In the genomic region with DNA sequence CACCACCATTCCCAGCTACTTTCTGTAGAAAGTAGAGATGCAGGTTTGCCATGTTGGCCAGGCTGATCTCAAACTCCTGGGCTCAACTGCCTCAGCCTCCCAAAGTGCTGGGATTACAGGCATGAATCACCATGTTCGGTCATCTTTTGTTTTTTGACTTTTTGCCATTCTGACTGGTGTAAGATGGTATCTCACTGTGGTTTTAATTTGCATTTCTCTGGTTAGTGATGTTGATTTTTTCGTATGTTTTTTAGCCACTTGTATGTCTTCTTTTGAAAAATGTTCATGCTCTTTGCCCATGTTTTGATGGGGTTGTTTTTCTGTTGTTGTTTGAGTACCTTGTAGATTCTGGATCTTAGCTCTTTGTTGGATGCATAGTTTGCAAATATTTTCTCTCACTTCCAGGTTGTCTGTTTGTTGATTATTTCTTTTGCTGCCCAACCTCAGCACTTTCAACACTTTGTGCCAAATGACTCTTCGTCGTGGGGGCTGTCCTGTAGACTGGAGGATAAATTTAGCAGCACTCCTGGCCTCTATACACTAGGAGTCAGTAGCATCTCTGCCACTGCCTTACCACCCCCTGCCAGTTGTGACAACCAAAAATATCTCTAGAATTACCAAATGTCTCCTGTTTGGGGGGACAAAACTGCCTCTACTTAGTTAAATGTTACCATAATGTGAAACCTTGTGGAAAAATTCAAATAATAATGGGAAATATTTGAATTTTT, we compare ENCODE assay signal across 12 cellular contexts. TPM values are rescaled to one million over a fixed set of nuclear protein-coding genes. Genes with fewer than 3 reads are reported as not detected.
DNase-seq lines count a peak whose midpoint lies in the region; ATAC-seq and TF ChIP-seq lines count a peak whose summit lies in the region.
"Had no signal": no experiment of that assay in that cellular context is flagged by ENCODE, and none has a peak within 500 bp of the region (broad histone marks: within the 10 kb centered on the region; RNA-seq: fewer than 3 reads in every experiment).

No MANE protein-coding gene starts in this region.

- peak; percentile 42 for ATAC-seq in activated CD8-positive, alpha-beta T cell treated with anti-CD3 and anti-CD28 coated beads for 36 hours
- no peak for ATAC-seq in activated CD8-positive, alpha-beta T cell treated with anti-CD3 and anti-CD28 coated beads, Interleukin-2, amount 10 ng/mL, durations not matched to agents 7 days and 5 days

- H2AFZ ChIP-seq in mammary epithelial cell (ENCODE audit: low read depth, low read length) = no peak overlapping the region

- 59% methylated on average over 4 of the region's 4 CpGs for WGBS in mammary epithelial cell (ENCODE audit: low coverage, missing lambda C conversion rate)

- intact Hi-C loops in activated CD8-positive, alpha-beta T cell treated with anti-CD3 and anti-CD28 coated beads for 36 hours (cut with micrococcal nuclease) = no loop called here
- intact Hi-C loops in mammary epithelial cell (cut with micrococcal nuclease) = loop anchor here (10.0 kb wide), 2 partner anchors 563 to 1013 kb away; no protein-coding TSS in a partner anchor

- H3K4me1 ChIP-seq in mammary epithelial cell (ENCODE audit: insufficient read depth, low read length) = peaks cover 7% of the 10 kb centered on the region
- H3K4me1 ChIP-seq in skeletal muscle satellite cell (ENCODE audit: control insufficient read depth, insufficient read depth, low read length) = peaks cover 20% of the 10 kb centered on the region
- peaks cover 5% of the 10 kb centered on the region; the same call in 1 of the 2 replicates for H3K4me1 ChIP-seq in BE2C

- H3K27ac Mint-ChIP-seq in activated CD8-positive, alpha-beta T cell treated with anti-CD3 and anti-CD28 coated beads for 36 hours = no peak overlapping the region
- H3K27ac Mint-ChIP-seq in activated CD8-positive, alpha-beta T cell treated with anti-CD3 and anti-CD28 coated beads, Interleukin-2, amount 10 ng/mL, durations not matched to agents 7 days and 5 days = no peak overlapping the region
- H3K27ac Mint-ChIP-seq: type B pancreatic cell had no signal

- H3K27ac ChIP-seq in mammary epithelial cell (ENCODE audit: insufficient read depth, low read depth, low read length) = no peak overlapping the region

- no peak overlapping the region for H3K4me3 Mint-ChIP-seq in activated CD8-positive, alpha-beta T cell treated with anti-CD3 and anti-CD28 coated beads for 36 hours
- no peak overlapping the region for H3K4me3 Mint-ChIP-seq in activated CD8-positive, alpha-beta T cell treated with anti-CD3 and anti-CD28 coated beads, Interleukin-2, amount 10 ng/mL, durations not matched to agents 7 days and 5 days
- H3K4me3 Mint-ChIP-seq: type B pancreatic cell had no signal

- DNase-seq in activated CD8-positive, alpha-beta T cell treated with anti-CD3 and anti-CD28 coated beads for 36 hours = no peak
- no peak for DNase-seq in activated CD8-positive, alpha-beta T cell treated with anti-CD3 and anti-CD28 coated beads, Interleukin-2, amount 10 ng/mL, durations not matched to agents 7 days and 5 days
- peak; percentile 66 for DNase-seq in HT1080 (ENCODE audit: low read depth)
- peak; percentile 58 for DNase-seq in mammary epithelial cell
- DNase-seq in BE2C = no peak
- no peak for DNase-seq in NCI-H524 treated with DMSO at 0.1 percent for 48 hours (lab: John Stamatoyannopoulos, UW)
- no peak for DNase-seq in stimulated activated CD4-positive, alpha-beta T cell treated with anti-CD3 and anti-CD28 coated beads, Interleukin-4, amount 100 ng/mL, for 24 hours
- DNase-seq: activated naive CD4-positive, alpha-beta T cell treated with Interleukin-2 at 50 U/mL for 16 hours; islet precursor cell; stimulated activated CD4-positive, alpha-beta T cell treated with anti-CD3 and anti-CD28 coated beads, Interleukin-4, amount 100 ng/mL, for 4 hours had no signal

- H3K79me2 ChIP-seq in mammary epithelial cell (ENCODE audit: insufficient read depth, low read length) = no peaks in the 10 kb centered on the region

- peaks cover 3% of the 10 kb centered on the region for H3K4me1 Mint-ChIP-seq in activated CD8-positive, alpha-beta T cell treated with anti-CD3 and anti-CD28 coated beads for 36 hours (ENCODE audit: low read depth)
- H3K4me1 Mint-ChIP-seq in activated CD8-positive, alpha-beta T cell treated with anti-CD3 and anti-CD28 coated beads, Interleukin-2, amount 10 ng/mL, durations not matched to agents 7 days and 5 days (ENCODE audit: low read depth) = peaks cover 4% of the 10 kb centered on the region

- POLR2A ChIA-PET in activated CD8-positive, alpha-beta T cell treated with anti-CD3 and anti-CD28 coated beads for 36 hours (lab: Charles Lee) = interaction anchor here (1.0 kb wide), 1 partner anchor 18 kb away, joined by 3 read pairs; no protein-coding TSS in a partner anchor
- POLR2A ChIA-PET in activated CD8-positive, alpha-beta T cell treated with anti-CD3 and anti-CD28 coated beads, Interleukin-2, amount 10 ng/mL, durations not matched to agents 7 days and 5 days (lab: Charles Lee) = interaction anchor here (1.0 kb wide), 1 partner anchor 22 kb away, joined by 3 read pairs; no protein-coding TSS in a partner anchor

- in situ Hi-C loops in mammary epithelial cell (cut with MboI; ENCODE audit: low sequenced_read_pairs in 2 of 2) = loop anchor here (10.0 to 25.0 kb wide), 2 partner anchors 103 to 355 kb away; a partner anchor contains a TSS

- BruUV-seq in mammary epithelial cell (replicated peaks; lab: Mats Ljungman, UMichigan) = no TSS peak

- H4K20me1 ChIP-seq in mammary epithelial cell (ENCODE audit: insufficient read depth, low read length) = no peaks in the 10 kb centered on the region

- H3K27me3 Mint-ChIP-seq in activated CD8-positive, alpha-beta T cell treated with anti-CD3 and anti-CD28 coated beads for 36 hours = peaks cover 13% of the 10 kb centered on the region
- peaks cover 10% of the 10 kb centered on the region for H3K27me3 Mint-ChIP-seq in activated CD8-positive, alpha-beta T cell treated with anti-CD3 and anti-CD28 coated beads, Interleukin-2, amount 10 ng/mL, durations not matched to agents 7 days and 5 days (ENCODE audit: low read depth)
- H3K27me3 Mint-ChIP-seq: type B pancreatic cell had no signal

- TF ChIP-seq CTCF in activated CD8-positive, alpha-beta T cell treated with anti-CD3 and anti-CD28 coated beads for 36 hours (IDR thresholded peaks at IDR 0.05) = no peak
- no peak for TF ChIP-seq CTCF in mammary epithelial cell (conservative IDR thresholded peaks at IDR 0.05 in 1 of 2, IDR thresholded peaks at IDR 0.05 in 1 of 2; ENCODE audit: extremely low read depth in 1 of 2, insufficient read depth in 1 of 2, low read depth in 1 of 2, low read length in 2 of 2)
- no peak for TF ChIP-seq CTCF in BE2C (IDR thresholded peaks at IDR 0.05; ENCODE audit: low read depth, low read length)

- H3K9me3 Mint-ChIP-seq in activated CD8-positive, alpha-beta T cell treated with anti-CD3 and anti-CD28 coated beads for 36 hours = no peaks in the 10 kb centered on the region
- no peaks in the 10 kb centered on the region for H3K9me3 Mint-ChIP-seq in activated CD8-positive, alpha-beta T cell treated with anti-CD3 and anti-CD28 coated beads, Interleukin-2, amount 10 ng/mL, durations not matched to agents 7 days and 5 days (ENCODE audit: insufficient read depth)
- H3K9me3 Mint-ChIP-seq: type B pancreatic cell had no signal

- H3K4me3 ChIP-seq in mammary epithelial cell (replicated peaks in 1 of 3; ENCODE audit: insufficient read depth in 1 of 3, low read depth in 2 of 3, low read length in 3 of 3) (no peak overlapping the region), skeletal muscle satellite cell (ENCODE audit: low read length) (no peak overlapping the region), BE2C (ENCODE audit: low read depth, low read length) (no peak overlapping the region)

- H3K4me2 ChIP-seq in mammary epithelial cell (ENCODE audit: insufficient read depth, low read depth, low read length) (no peak overlapping the region), skeletal muscle satellite cell (ENCODE audit: low read length) (peak overlapping the region; percentile 20)

- H3K36me3 ChIP-seq in mammary epithelial cell (ENCODE audit: insufficient read depth, low read length) = no peaks in the 10 kb centered on the region
- no peaks in the 10 kb centered on the region for H3K36me3 ChIP-seq in skeletal muscle satellite cell (ENCODE audit: insufficient read depth, low read length)
- H3K36me3 ChIP-seq in BE2C = no peaks in the 10 kb centered on the region

- no peak overlapping the region for H3K9ac ChIP-seq in mammary epithelial cell (ENCODE audit: insufficient read depth, low read length)
- no peak overlapping the region for H3K9ac ChIP-seq in skeletal muscle satellite cell (ENCODE audit: low read depth, low read length)

- no peaks in the 10 kb centered on the region for H3K9me3 ChIP-seq in mammary epithelial cell (replicated peaks; ENCODE audit: insufficient read depth, low read length)
- no peaks in the 10 kb centered on the region for H3K9me3 ChIP-seq in skeletal muscle satellite cell (replicated peaks; ENCODE audit: low read length)
- no peaks in the 10 kb centered on the region for H3K9me3 ChIP-seq in BE2C

- dilution Hi-C loops in mammary epithelial cell (cut with HindIII; ENCODE audit: low sequenced_read_pairs) = no loop called here

- CTCF ChIA-PET in activated CD8-positive, alpha-beta T cell treated with anti-CD3 and anti-CD28 coated beads for 36 hours (lab: Charles Lee) = interaction anchor here (0.8 to 1.2 kb wide), 2 partner anchors 101 to 126 kb away, joined by 3 read pairs; no protein-coding TSS in a partner anchor
- CTCF ChIA-PET in activated CD8-positive, alpha-beta T cell treated with anti-CD3 and anti-CD28 coated beads, Interleukin-2, amount 10 ng/mL, durations not matched to agents 7 days and 5 days (lab: Charles Lee) = no interaction called here
- CTCF ChIA-PET in mammary epithelial cell (lab: Charles Lee; ENCODE audit: low non-redundant PET) = no interaction called here

- no peaks in the 10 kb centered on the region for H3K27me3 ChIP-seq in mammary epithelial cell (ENCODE audit: insufficient read depth, low read length)
- H3K27me3 ChIP-seq in skeletal muscle satellite cell (ENCODE audit: control insufficient read depth, insufficient read depth, low read length) = no peaks in the 10 kb centered on the region
- no peaks in the 10 kb centered on the region for H3K27me3 ChIP-seq in BE2C

- no peaks in the 10 kb centered on the region for H3K36me3 Mint-ChIP-seq in activated CD8-positive, alpha-beta T cell treated with anti-CD3 and anti-CD28 coated beads for 36 hours (ENCODE audit: low read depth)
- H3K36me3 Mint-ChIP-seq in activated CD8-positive, alpha-beta T cell treated with anti-CD3 and anti-CD28 coated beads, Interleukin-2, amount 10 ng/mL, durations not matched to agents 7 days and 5 days (ENCODE audit: low read depth) = no peaks in the 10 kb centered on the region
- H3K36me3 Mint-ChIP-seq: type B pancreatic cell had no signal

RNA-seq across cellular contexts. Expression of a gene that starts 6.5 kb away (rescaled TPM):
- total RNA-seq in activated CD8-positive, alpha-beta T cell treated with anti-CD3 and anti-CD28 coated beads for 36 hours = not detected
- total RNA-seq in activated CD8-positive, alpha-beta T cell treated with anti-CD3 and anti-CD28 coated beads, Interleukin-2, amount 10 ng/mL, durations not matched to agents 7 days and 5 days = not detected
- total RNA-seq in HT1080 (2014; rRNA removed; shearing (Covaris generic)) = 13.1 and 18.1 TPM in 2 replicates
- polyA plus RNA-seq in HT1080 (2015; cell fraction: cytosol; rRNA removed) = 9.6 and 12.9 TPM in 2 replicates
- 8.5 and 8.8 TPM in 2 replicates for polyA plus RNA-seq in HT1080 (2015; cell fraction: nucleus; rRNA removed)
- 1 to 10 TPM; 1.7 to 2.0 TPM for total RNA-seq in mammary epithelial cell
- polyA plus RNA-seq in mammary epithelial cell = 1.1 TPM
- polyA minus RNA-seq in mammary epithelial cell = 1.1 TPM
- 28.6 and 29.9 TPM in 2 replicates for total RNA-seq in skeletal muscle satellite cell (2012; rRNA removed)
- polyA plus RNA-seq in BE2C (2012; ENCODE audit: insufficient read depth, insufficient read length, low read depth) = 0.99 TPM

RNA-seq across cellular contexts. Expression of a gene that starts 31.5 kb away (rescaled TPM):
- total RNA-seq in activated CD8-positive, alpha-beta T cell treated with anti-CD3 and anti-CD28 coated beads for 36 hours = 10 to 100 TPM; 21.7 to 24.1 TPM
- 10 to 100 TPM; 19.0 to 20.0 TPM for total RNA-seq in activated CD8-positive, alpha-beta T cell treated with anti-CD3 and anti-CD28 coated beads, Interleukin-2, amount 10 ng/mL, durations not matched to agents 7 days and 5 days
- total RNA-seq in HT1080 (2014; rRNA removed; shearing (Covaris generic)) = 16.5 and 17.4 TPM in 2 replicates
- polyA plus RNA-seq in HT1080 (2015; cell fraction: cytosol; rRNA removed) = 17.2 and 19.7 TPM in 2 replicates
- polyA plus RNA-seq in HT1080 (2015; cell fraction: nucleus; rRNA removed) = 24.9 and 29.1 TPM in 2 replicates
- total RNA-seq in mammary epithelial cell = 10 to 100 TPM; 11.7 TPM
- polyA plus RNA-seq in mammary epithelial cell = 7.3 TPM
- 4.1 TPM for polyA minus RNA-seq in mammary epithelial cell
- 7.2 and 9.4 TPM in 2 replicates for total RNA-seq in skeletal muscle satellite cell (2012; rRNA removed)
- polyA plus RNA-seq in BE2C (2012; ENCODE audit: insufficient read depth, insufficient read length, low read depth) = 7.6 TPM

Comparison
In these comparisons a context has a peak if more than half of its experiments do, and no peak if none do; other contexts are left out.
1. DNase-seq: peak in HT1080 (single experiment) and mammary epithelial cell (single experiment); none in activated CD8-positive, alpha-beta T cell treated with anti-CD3 and anti-CD28 coated beads for 36 hours (single experiment), activated CD8-positive, alpha-beta T cell treated with anti-CD3 and anti-CD28 coated beads, Interleukin-2, amount 10 ng/mL, durations not matched to agents 7 days and 5 days (single experiment), BE2C (single experiment), NCI-H524 treated with DMSO at 0.1 percent for 48 hours (single experiment) and stimulated activated CD4-positive, alpha-beta T cell treated with anti-CD3 and anti-CD28 coated beads, Interleukin-4, amount 100 ng/mL, for 24 hours (single experiment).